Comparison of ENCODE assay signal across 8 cellular contexts in genomic region chr17:64028874-64029464, GRCh38. TPM values are rescaled to one million over a fixed set of nuclear protein-coding genes. Genes with fewer than 3 reads are reported as not detected.
DNase-seq lines count a peak whose midpoint lies in the region; ATAC-seq and TF ChIP-seq lines count a peak whose summit lies in the region.

No MANE protein-coding gene starts in this region.

- H3K9me3 ChIP-seq in gastrocnemius medialis, result no peaks in the 10 kb centered on the region

- TF ChIP-seq POLR2A in gastrocnemius medialis (IDR thresholded peaks at IDR 0.05), result no peak

- no peak overlapping the region for H3K27ac ChIP-seq in gastrocnemius medialis

- H3K36me3 ChIP-seq in gastrocnemius medialis, result no peaks in the 10 kb centered on the region

- no peaks in the 10 kb centered on the region for H3K27me3 ChIP-seq in gastrocnemius medialis

- ATAC-seq in SK-N-SH treated with all-trans-retinoic acid at 6 μM for 48 hours, result peak; percentile 85
- peak in 1 of 2 donors; percentile 66 for ATAC-seq in left cardiac atrium
- ATAC-seq in gastrocnemius medialis, result peak in 1 of 2 donors; percentile 35
- no peak for ATAC-seq in HG03139 (IDR thresholded peaks at IDR 0.05; ENCODE audit: unreplicated experiment)
- no peak for ATAC-seq in GM18498 (IDR thresholded peaks at IDR 0.05; ENCODE audit: unreplicated experiment)

- H3K4me3 ChIP-seq in gastrocnemius medialis, result no peak overlapping the region

- peaks cover 9 to 11% of the 10 kb centered on the region in 2 donors for H3K4me1 ChIP-seq in gastrocnemius medialis

- TF ChIP-seq CTCF in gastrocnemius medialis (IDR thresholded peaks at IDR 0.05 in 4 of 5, conservative IDR thresholded peaks at IDR 0.05 in 1 of 5), result peak; percentile 47 to 84 (median 75)

- in situ Hi-C loops in gastrocnemius medialis (cut with MboI; ENCODE audit: low sequenced_read_pairs in 4 of 4), result loop anchor here in 3 of 4 donors (5.0 to 25.0 kb wide), 7 partner anchors 103 to 258 kb away; partner anchors contain the start of genes ERN1 (in 2 of the 3), CSHL1 (in 1 of the 3) and GH1 (in 1 of the 3)

- intact Hi-C loops in left cardiac atrium (cut with DNase I) (loop anchor here (2.0 to 10.0 kb wide), 5 partner anchors 102 to 256 kb away; partner anchors contain the start of genes CSHL1 (in 2 of the 2), ERN1 (in 2 of the 2) and GH1 (in 1 of the 2)), gastrocnemius medialis (cut with DNase I; ENCODE audit: low total_unique reads) (loop anchor here (1.0 to 5.0 kb wide), 2 partner anchors 104 to 253 kb away; no protein-coding TSS in a partner anchor)

- DNase-seq in GF-D8 (lab: John Stamatoyannopoulos, UW) (peak; percentile 20), LoVo (ENCODE audit: low spot score) (peak; percentile 67), left cardiac atrium (peak; percentile 72), gastrocnemius medialis (peak in 1 of 2 donors; percentile 47)
- DNase-seq in activated naive CD4-positive, alpha-beta T cell treated with anti-CD3 and anti-CD28 coated beads, Interleukin-2, amount 50 U/mL, for 16 hours, result peak; percentile 72

TF ChIP-seq in SK-N-SH treated with all-trans-retinoic acid at 6 μM for 48 hours, 23 proteins besides CTCF, POLR2A, EP300 and RAD21:
- TF ChIP-seq ESRRG (CRISPR knock-in tag; IDR thresholded peaks at IDR 0.05) (no peak), CSDC2 (CRISPR knock-in tag; IDR thresholded peaks at IDR 0.05) (no peak), TSHZ2 (CRISPR knock-in tag; IDR thresholded peaks at IDR 0.05) (no peak), SNAI2 (CRISPR knock-in tag; IDR thresholded peaks at IDR 0.05) (no peak), ZFP3 (CRISPR knock-in tag; IDR thresholded peaks at IDR 0.05) (no peak), PATZ1 (CRISPR knock-in tag; IDR thresholded peaks at IDR 0.05; ENCODE audit: borderline replicate concordance) (no peak), ZNF565 (CRISPR knock-in tag; conservative IDR thresholded peaks at IDR 0.05; ENCODE audit: low read depth) (no peak), ZC3H10 (CRISPR knock-in tag; IDR thresholded peaks at IDR 0.05) (no peak), BACH2 (CRISPR knock-in tag; IDR thresholded peaks at IDR 0.05; ENCODE audit: borderline replicate concordance) (no peak), ISL1 (CRISPR knock-in tag; IDR thresholded peaks at IDR 0.05) (no peak), ZNF8 (CRISPR knock-in tag; IDR thresholded peaks at IDR 0.05) (no peak), ZNF70 (CRISPR knock-in tag; IDR thresholded peaks at IDR 0.05) (no peak), PPARA (CRISPR knock-in tag; IDR thresholded peaks at IDR 0.05; ENCODE audit: borderline replicate concordance) (no peak), GLIS3 (CRISPR knock-in tag; IDR thresholded peaks at IDR 0.05) (no peak), ZFP30 (CRISPR knock-in tag; IDR thresholded peaks at IDR 0.05) (no peak), TCF4 (CRISPR knock-in tag; IDR thresholded peaks at IDR 0.05; ENCODE audit: borderline replicate concordance) (no peak), POU6F1 (CRISPR knock-in tag; IDR thresholded peaks at IDR 0.05; ENCODE audit: borderline replicate concordance, low read depth) (no peak), RARB (CRISPR knock-in tag; IDR thresholded peaks at IDR 0.05) (no peak), CREB5 (CRISPR knock-in tag; IDR thresholded peaks at IDR 0.05; ENCODE audit: low read depth) (no peak), TOX (CRISPR knock-in tag; IDR thresholded peaks at IDR 0.05; ENCODE audit: borderline replicate concordance) (no peak)

RNA-seq across cellular contexts. Expression of gene ICAM2, which starts 8.5 kb away (rescaled TPM):
- total RNA-seq in left cardiac atrium, result 10 to 100 TPM; 33.0 to 67.4 TPM
- total RNA-seq in gastrocnemius medialis, result 10 to 100 TPM; 39.7 to 82.4 (median 56.3) TPM

RNA-seq across cellular contexts. Expression of gene PRR29, which starts 30.8 kb away (rescaled TPM):
- total RNA-seq in left cardiac atrium (under 1 TPM; 0.24 to 0.35 TPM), gastrocnemius medialis (under 1 TPM in 1 of 4 donors, not detected in 3; 0.13 TPM)

RNA-seq across cellular contexts. Expression of gene SCN4A, which starts 56.3 kb away (rescaled TPM):
- 1 to 10 TPM in 1 of 2 donors, under 1 TPM in 1; 0.41 to 1.0 TPM for total RNA-seq in left cardiac atrium
- 100 to 1,000 TPM in 1 of 4 donors, 10 to 100 TPM in 3; 45.3 to 107 (median 69.1) TPM for total RNA-seq in gastrocnemius medialis

Comparison
In these comparisons a context has a peak if more than half of its experiments do, and no peak if none do; other contexts are left out.
1. RNA of gene SCN4A, which starts 56.3 kb away (total RNA-seq): 45.3 to 107 TPM in gastrocnemius medialis; 0.41 to 1.0 TPM in left cardiac atrium; every median in the first group is over 10 times any median in the second.